ENCODE assay signal across 1 cellular context in the genomic region with DNA sequence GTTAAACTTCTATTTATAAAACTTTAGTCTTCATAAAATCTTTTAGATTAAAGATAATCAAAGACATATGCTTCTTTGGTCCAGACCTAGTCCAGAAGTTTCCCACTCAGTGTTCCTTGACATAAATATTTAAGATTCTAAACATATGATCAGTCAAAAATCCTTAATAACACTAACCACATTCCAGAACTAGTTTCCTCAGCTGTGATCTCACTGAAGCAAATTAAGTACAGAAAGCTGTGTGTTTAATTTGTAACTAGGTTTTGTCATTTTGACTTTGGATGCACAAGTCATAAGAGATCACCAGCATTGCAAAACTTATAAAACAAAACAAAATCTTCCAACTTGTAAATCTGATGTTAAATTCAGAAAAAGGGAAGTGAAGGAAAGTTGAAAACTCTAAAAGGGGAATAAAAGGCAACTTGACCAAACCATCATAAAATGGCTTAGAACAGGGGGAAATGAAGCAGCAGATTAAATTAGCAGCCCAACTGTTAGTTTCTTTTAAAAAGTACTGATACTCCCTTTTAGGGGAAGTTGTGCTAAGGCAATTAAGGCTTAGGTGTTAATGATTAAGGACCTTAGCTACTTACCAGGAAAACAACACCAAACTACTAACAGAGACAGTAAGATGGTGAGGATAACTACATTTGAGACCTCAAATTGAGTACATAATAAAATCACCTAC.
TF ChIP-seq lines count a peak whose summit lies in the region.

No MANE protein-coding gene starts in this region.

TF ChIP-seq in GM12878, 131 proteins besides CTCF, POLR2A, EP300 and RAD21 (continued from another document):
- TF ChIP-seq, protein P1, sequence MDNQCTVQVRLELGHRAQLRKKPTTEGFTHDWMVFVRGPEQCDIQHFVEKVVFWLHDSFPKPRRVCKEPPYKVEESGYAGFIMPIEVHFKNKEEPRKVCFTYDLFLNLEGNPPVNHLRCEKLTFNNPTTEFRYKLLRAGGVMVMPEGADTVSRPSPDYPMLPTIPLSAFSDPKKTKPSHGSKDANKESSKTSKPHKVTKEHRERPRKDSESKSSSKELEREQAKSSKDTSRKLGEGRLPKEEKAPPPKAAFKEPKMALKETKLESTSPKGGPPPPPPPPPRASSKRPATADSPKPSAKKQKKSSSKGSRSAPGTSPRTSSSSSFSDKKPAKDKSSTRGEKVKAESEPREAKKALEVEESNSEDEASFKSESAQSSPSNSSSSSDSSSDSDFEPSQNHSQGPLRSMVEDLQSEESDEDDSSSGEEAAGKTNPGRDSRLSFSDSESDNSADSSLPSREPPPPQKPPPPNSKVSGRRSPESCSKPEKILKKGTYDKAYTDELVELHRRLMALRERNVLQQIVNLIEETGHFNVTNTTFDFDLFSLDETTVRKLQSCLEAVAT (IDR thresholded peaks at IDR 0.05) = no peak
- no peak for TF ChIP-seq CHD4 (IDR thresholded peaks at IDR 0.05)
- peak; percentile 45 for TF ChIP-seq IKZF1 (conservative IDR thresholded peaks at IDR 0.05)
- no peak for TF ChIP-seq E4F1 (IDR thresholded peaks at IDR 0.05; ENCODE audit: borderline replicate concordance, partially characterized antibody)
- 0 out of 2 replicates have a peak, but pooled peaks have one; percentile 47 for TF ChIP-seq NBN (IDR thresholded peaks at IDR 0.05)
- no peak for TF ChIP-seq JUNB (IDR thresholded peaks at IDR 0.05)
- TF ChIP-seq SRF (IDR thresholded peaks at IDR 0.05; ENCODE audit: low read depth in 2 of 2, low read length in 2 of 2) = no peak
- TF ChIP-seq NFIC (IDR thresholded peaks at IDR 0.05; ENCODE audit: low read depth, low read length) = no peak
- no peak for TF ChIP-seq MAX (IDR thresholded peaks at IDR 0.05; ENCODE audit: low read depth, low read length)
- TF ChIP-seq MYB (IDR thresholded peaks at IDR 0.05; ENCODE audit: borderline replicate concordance, low read depth, low read length) = no peak
- no peak for TF ChIP-seq SUPT20H (IDR thresholded peaks at IDR 0.05; ENCODE audit: borderline replicate concordance, control insufficient read depth, low read depth, low read length)
- no peak for TF ChIP-seq ATF3 (IDR thresholded peaks at IDR 0.05; ENCODE audit: borderline replicate concordance, extremely low read depth, low read depth, low read length)
- TF ChIP-seq IKZF2 (IDR thresholded peaks at IDR 0.05) = peak in 1 of 2 experiments; percentile 56; a peak in 2 of 4 replicates
- TF ChIP-seq RELB (IDR thresholded peaks at IDR 0.05; ENCODE audit: low read depth) = 0 out of 2 replicates have a peak, but pooled peaks have one; percentile 35
- no peak for TF ChIP-seq ETV6 (conservative IDR thresholded peaks at IDR 0.05 in 1 of 2, IDR thresholded peaks at IDR 0.05 in 1 of 2; ENCODE audit: borderline replicate concordance in 1 of 2, low read depth in 1 of 2)
- no peak for TF ChIP-seq NRF1 (conservative IDR thresholded peaks at IDR 0.05; ENCODE audit: low read depth, low read length)
- TF ChIP-seq NR2C1 (IDR thresholded peaks at IDR 0.05) = no peak
- TF ChIP-seq MTA2 (IDR thresholded peaks at IDR 0.05; ENCODE audit: low read depth) = peak; percentile 91
- TF ChIP-seq TCF3 (IDR thresholded peaks at IDR 0.05; ENCODE audit: borderline replicate concordance, insufficient read depth, low read depth, low read length) = no peak
